26 cellular contexts compared by ENCODE assay signal in genomic region chr9:18109670-18110069, GRCh38.
"Had no signal": no experiment of that assay in that cellular context is flagged by ENCODE, and none has a peak within 500 bp of the region (broad histone marks: within the 10 kb centered on the region; RNA-seq: fewer than 3 reads in every experiment).

No MANE protein-coding gene starts in this region.

- H3K4me1 ChIP-seq: heart left ventricle had no signal

- DNase-seq: activated B cell treated with CpG ODN at 0.5 μM for 24 hours; activated CD4-positive, alpha-beta T cell treated with anti-CD3 and anti-CD28 coated beads for 48 hours; activated CD4-positive, alpha-beta T cell treated with anti-CD3 and anti-CD28 coated beads, Interleukin-2, amount 50 U/mL, for 1 hour; activated CD4-positive, alpha-beta T cell treated with anti-CD3 and anti-CD28 coated beads, Interleukin-2, amount 50 U/mL, for 48 hours; activated CD8-positive, alpha-beta memory T cell treated with anti-CD3 and anti-CD28 coated beads for 24 hours; activated CD8-positive, alpha-beta T cell treated with anti-CD3 and anti-CD28 coated beads for 36 hours; activated effector memory CD4-positive, alpha-beta T cell treated with Interleukin-2 at 50 U/mL for 16 hours; activated gamma-delta T cell treated with Interleukin-2 at 50 U/mL for 16 hours; activated naive CD4-positive, alpha-beta T cell treated with anti-CD3 and anti-CD28 coated beads, Interleukin-2, amount 50 U/mL, for 16 hours; activated naive CD4-positive, alpha-beta T cell treated with Interleukin-2 at 50 U/mL for 16 hours; activated T-cell treated with anti-CD3 and anti-CD28 coated beads, Interleukin-2, amount 50 U/mL, for 4 hours; amniotic stem cell; anterior cingulate cortex; brain microvascular endothelial cell; dorsolateral prefrontal cortex; effector memory CD4-positive, alpha-beta T cell; endodermal cell; foreskin fibroblast; heart left ventricle; T-helper 17 cell; T1000; WERI-Rb-1 had no signal

- H3K4me3 ChIP-seq: coronary artery, dorsolateral prefrontal cortex, heart left ventricle had no signal

- ATAC-seq: activated CD4-positive, CD25-positive, alpha-beta regulatory T cell treated with anti-CD3 and anti-CD28 coated beads, Interleukin-2, amount 50 U/mL, for 24 hours; activated CD8-positive, alpha-beta T cell treated with anti-CD3 and anti-CD28 coated beads for 36 hours; activated T-cell treated with anti-CD3 and anti-CD28 coated beads, Interleukin-2, amount 50 U/mL, for 4 hours; activated T-helper 17 cell treated with anti-CD3 and anti-CD28 coated beads, Interleukin-2, amount 50 U/mL, for 72 hours; esophagus mucosa; heart left ventricle; T-helper 17 cell had no signal

- H3K36me3 ChIP-seq: brain microvascular endothelial cell, heart left ventricle, WERI-Rb-1 had no signal

- H3K27me3 ChIP-seq: brain microvascular endothelial cell, heart left ventricle had no signal

- H3K27ac ChIP-seq: brain microvascular endothelial cell, coronary artery, dorsolateral prefrontal cortex, heart left ventricle, WERI-Rb-1 had no signal

- H3K9me3 ChIP-seq: heart left ventricle had no signal
